20 cellular contexts compared by ENCODE assay signal in the genomic region with DNA sequence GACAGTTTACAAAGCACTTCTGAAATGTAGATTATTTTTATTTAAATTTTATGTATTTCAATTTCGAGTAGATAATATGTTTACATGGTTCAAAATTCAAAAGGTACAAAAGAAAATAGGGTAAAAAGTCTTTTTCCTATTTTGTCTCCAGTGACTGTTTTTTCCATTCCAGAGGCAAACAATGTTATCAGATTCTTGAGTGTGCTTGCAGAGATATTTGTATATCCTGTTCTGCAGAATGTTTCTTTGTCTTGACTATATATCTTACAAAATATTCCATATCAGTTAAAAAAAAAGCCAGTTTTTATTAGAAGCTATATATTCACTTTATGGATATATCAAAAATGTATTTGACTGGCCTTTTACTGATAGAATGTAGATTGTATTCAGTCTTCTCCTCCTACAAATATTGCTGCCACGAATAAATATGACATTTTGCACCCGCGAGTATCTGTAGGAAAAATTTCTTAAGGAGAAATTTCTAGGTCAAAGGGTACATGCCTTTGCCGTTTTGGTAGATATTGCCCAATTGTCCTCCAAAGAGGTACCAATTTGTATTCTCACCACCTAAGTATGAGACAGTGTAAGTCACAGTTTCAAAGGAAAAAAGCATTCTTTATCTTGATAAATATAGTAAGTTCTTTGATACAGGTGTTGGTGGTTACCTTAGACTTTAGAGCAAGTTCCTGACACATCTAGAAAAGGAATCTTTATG. TPM values are rescaled to one million over a fixed set of nuclear protein-coding genes. Genes with fewer than 3 reads are reported as not detected.
DNase-seq lines count a peak whose midpoint lies in the region; ATAC-seq, FAIRE-seq and TF ChIP-seq lines count a peak whose summit lies in the region.
"Had no signal": no experiment of that assay in that cellular context is flagged by ENCODE, and none has a peak within 500 bp of the region (broad histone marks: within the 10 kb centered on the region; RNA-seq: fewer than 3 reads in every experiment).

No MANE protein-coding gene starts in this region.

- no peak overlapping the region for H3K4me3 Mint-ChIP-seq in T-helper 1 cell treated with Interleukin-12 subunit alpha and Interleukin-12 subunit beta and Interleukin-4 antibody, amounts not matched to agents 30 μg/mL and 1 μg/mL, for 36 hours
- peak overlapping the region; percentile 73 for H3K4me3 Mint-ChIP-seq in CD4-positive, alpha-beta T cell
- H3K4me3 Mint-ChIP-seq: endodermal cell had no signal

- WGBS in pancreas, 2 donors, result 37 to 48% methylated on average over 5 of the region's 5 CpGs

- TF ChIP-seq CTCF in CD4-positive, alpha-beta T cell (IDR thresholded peaks at IDR 0.05), result no peak
- TF ChIP-seq CTCF in VCaP (conservative IDR thresholded peaks at IDR 0.05) (no peak), pancreas (IDR thresholded peaks at IDR 0.05) (no peak)

- H3K27ac ChIP-seq in CD4-positive, alpha-beta T cell (ENCODE audit: low read depth, low read length), result no peak overlapping the region
- H3K27ac ChIP-seq in VCaP (peak overlapping the region; percentile 14), pancreas (no peak overlapping the region)
- H3K27ac ChIP-seq: 22Rv1, prostate gland had no signal

- intact Hi-C loops in CD4-positive, alpha-beta T cell (cut with DNase I, micrococcal nuclease), result loop anchor here (2.0 to 5.0 kb wide), 2 partner anchors 33 to 34 kb away; no protein-coding TSS in a partner anchor
- intact Hi-C loops in pancreas (cut with DNase I), result no loop called here

- H3K4me3 ChIP-seq in mononuclear cell (ENCODE audit: low read length), result peak overlapping the region; percentile 31
- H3K4me3 ChIP-seq in pancreas, result no peak overlapping the region
- H3K4me3 ChIP-seq: prostate gland, skin epidermis had no signal

- POLR2A ChIA-PET in CD4-positive, alpha-beta T cell (lab: Charles Lee), result interaction anchor here (1.1 to 1.9 kb wide), 4 partner anchors 33 to 41 kb away, joined by 3 to 13 read pairs (median 6); a partner anchor contains a TSS

- no peak for FAIRE-seq in pancreas (lab: Jason Lieb, UNC)

- H3K9me3 Mint-ChIP-seq in T-helper 1 cell treated with Interleukin-12 subunit alpha and Interleukin-12 subunit beta and Interleukin-4 antibody, amounts not matched to agents 30 μg/mL and 1 μg/mL, for 36 hours, result no peaks in the 10 kb centered on the region
- peaks cover 4% of the 10 kb centered on the region for H3K9me3 Mint-ChIP-seq in CD4-positive, alpha-beta T cell
- H3K9me3 Mint-ChIP-seq: endodermal cell, IgD-negative memory B cell had no signal

- H3K4me1 ChIP-seq in mononuclear cell (ENCODE audit: insufficient read depth, low read length) (peaks cover 58% of the 10 kb centered on the region), pancreas (no peaks in the 10 kb centered on the region)
- H3K4me1 ChIP-seq: prostate gland had no signal

- H3K27me3 Mint-ChIP-seq in T-helper 1 cell treated with Interleukin-12 subunit alpha and Interleukin-12 subunit beta and Interleukin-4 antibody, amounts not matched to agents 30 μg/mL and 1 μg/mL, for 36 hours (ENCODE audit: low read depth), result peaks cover 3% of the 10 kb centered on the region
- no peaks in the 10 kb centered on the region for H3K27me3 Mint-ChIP-seq in CD4-positive, alpha-beta T cell
- H3K27me3 Mint-ChIP-seq: IgD-negative memory B cell had no signal

- peak overlapping the region; percentile 8 for H3K27ac Mint-ChIP-seq in T-helper 1 cell treated with Interleukin-12 subunit alpha and Interleukin-12 subunit beta and Interleukin-4 antibody, amounts not matched to agents 30 μg/mL and 1 μg/mL, for 36 hours
- H3K27ac Mint-ChIP-seq in CD4-positive, alpha-beta T cell, result peak overlapping the region; percentile 71
- H3K27ac Mint-ChIP-seq: endodermal cell, IgD-negative memory B cell had no signal

- DNase-seq in T-helper 1 cell (no peak), pancreas (no peak)
- DNase-seq in CD4-positive, alpha-beta T cell, result no peak
- no peak for DNase-seq in stimulated activated CD8-positive, alpha-beta memory T cell treated with anti-CD3 and anti-CD28 coated beads, Interleukin-4, amount 100 ng/mL, for 48 hours
- DNase-seq: activated CD4-positive, CD25-positive, alpha-beta regulatory T cell; Calu3; endodermal cell; NCI-H1694; NCI-H226; NCI-H774; SIG-M5; stimulated activated CD4-positive, alpha-beta T cell treated with anti-CD3 and anti-CD28 coated beads, Interleukin-4, amount 100 ng/mL, for 1 hour had no signal

- no peaks in the 10 kb centered on the region for H3K36me3 Mint-ChIP-seq in T-helper 1 cell treated with Interleukin-12 subunit alpha and Interleukin-12 subunit beta and Interleukin-4 antibody, amounts not matched to agents 30 μg/mL and 1 μg/mL, for 36 hours (ENCODE audit: low read depth)
- peaks cover 17% of the 10 kb centered on the region for H3K36me3 Mint-ChIP-seq in CD4-positive, alpha-beta T cell (ENCODE audit: low read depth)

- CTCF ChIA-PET in CD4-positive, alpha-beta T cell (lab: Charles Lee), result interaction anchor here (1.0 to 2.2 kb wide), 6 partner anchors 33 to 296 kb away, joined by 3 to 8 read pairs (median 4); a partner anchor contains a TSS

- no peaks in the 10 kb centered on the region for H3K36me3 ChIP-seq in pancreas
- H3K36me3 ChIP-seq: prostate gland had no signal

- no peaks in the 10 kb centered on the region for H3K9me3 ChIP-seq in CD4-positive, alpha-beta T cell (ENCODE audit: control insufficient read depth, low read length)
- H3K9me3 ChIP-seq in mononuclear cell (ENCODE audit: low read depth, low read length) (no peaks in the 10 kb centered on the region), pancreas (no peaks in the 10 kb centered on the region)
- H3K9me3 ChIP-seq: prostate gland had no signal

- H3K4me1 Mint-ChIP-seq in T-helper 1 cell treated with Interleukin-12 subunit alpha and Interleukin-12 subunit beta and Interleukin-4 antibody, amounts not matched to agents 30 μg/mL and 1 μg/mL, for 36 hours (ENCODE audit: low read depth), result peaks cover 30% of the 10 kb centered on the region
- peaks cover 81% of the 10 kb centered on the region for H3K4me1 Mint-ChIP-seq in CD4-positive, alpha-beta T cell (ENCODE audit: low read depth)
- H3K4me1 Mint-ChIP-seq: endodermal cell had no signal

- peak; percentile 32 for ATAC-seq in CD4-positive, alpha-beta T cell (ENCODE audit: poor library complexity)
- no peak for ATAC-seq in pancreas
- no peak for ATAC-seq in GM21737 (IDR thresholded peaks at IDR 0.05; ENCODE audit: unreplicated experiment)

- no peaks in the 10 kb centered on the region for H3K27me3 ChIP-seq in CD4-positive, alpha-beta T cell (ENCODE audit: control insufficient read depth, insufficient read depth, low read length)
- no peaks in the 10 kb centered on the region for H3K27me3 ChIP-seq in mononuclear cell (ENCODE audit: insufficient read depth, low read length)
- no peaks in the 10 kb centered on the region for H3K27me3 ChIP-seq in pancreas

RNA-seq across cellular contexts. Expression of a gene that starts 2.2 kb away (rescaled TPM):
- 10 to 100 TPM in 1 of 2 experiments, 1 to 10 TPM in 1; 8.4 to 10.5 TPM for total RNA-seq in CD4-positive, alpha-beta T cell
- total RNA-seq in mononuclear cell (23.6 TPM), pancreas (1 to 10 TPM in 3 of 6 donors, under 1 TPM in 3; 0.38 to 1.4 (median 1.1) TPM)
- 1 to 10 TPM in 1 of 2 donors, under 1 TPM in 1; 0.38 to 1.1 TPM for polyA plus RNA-seq in pancreas

RNA-seq across cellular contexts. Expression of a gene that starts 42.1 kb away (rescaled TPM):
- total RNA-seq in CD4-positive, alpha-beta T cell, result 10 to 100 TPM; 53.4 to 55.8 TPM
- total RNA-seq in mononuclear cell (78.2 TPM), pancreas (10 to 100 TPM; 38.2 to 99.7 (median 64.0) TPM)
- polyA plus RNA-seq in pancreas, result 10 to 100 TPM; 29.5 to 50.0 TPM

Comparison
In these comparisons a context has a peak if more than half of its experiments do, and no peak if none do; other contexts are left out.
1. intact Hi-C loops: an anchor here in CD4-positive, alpha-beta T cell (2.0 to 5.0 kb wide); none called in pancreas.